Comparison of ENCODE assay signal across 8 cellular contexts in genomic region chr22:42662114-42663021, GRCh38. TPM values are rescaled to one million over a fixed set of nuclear protein-coding genes. Genes with fewer than 3 reads are reported as not detected.
A peak's percentile ranks its signal among the peaks of the same experiment; 100 is the strongest.
DNase-seq lines count a peak whose midpoint lies in the region; ATAC-seq and TF ChIP-seq lines count a peak whose summit lies in the region.

No MANE protein-coding gene starts in this region.

- H3K9ac ChIP-seq in PC-3 (ENCODE audit: low read length) = peak overlapping the region; percentile 51

- no peaks in the 10 kb centered on the region for H4K20me1 ChIP-seq in PC-3 (ENCODE audit: low read length)

- H3K27me3 ChIP-seq in PC-3 (ENCODE audit: low read length) = no peaks in the 10 kb centered on the region

- in situ Hi-C loops in Caki2 (cut with HindIII; ENCODE audit: low pct_unique_long_range_greater_than_20kb, low sequenced_read_pairs) = no loop called here

- H3F3A ChIP-seq in PC-3 (ENCODE audit: low read length, unreplicated experiment) = no peaks in the 10 kb centered on the region

- H3K27me3 Mint-ChIP-seq in activated T-helper 1 cell treated with anti-CD3 and anti-CD28 coated beads, Interleukin-12 subunit alpha, Interleukin-12 subunit beta, Interleukin-2, Interleukin-4 antibody, amounts not matched to agents 30 ng/mL and 10 ng/mL and 1 ng/mL, durations not matched to agents 14 hours and 24 hours and 36 hours (ENCODE audit: insufficient read depth) = peaks cover 13% of the 10 kb centered on the region
- peaks cover 50% of the 10 kb centered on the region for H3K27me3 Mint-ChIP-seq in nephron progenitor cell (ENCODE audit: low read depth, poor library complexity)
- peaks cover 5% of the 10 kb centered on the region for H3K27me3 Mint-ChIP-seq in stimulated activated naive CD8-positive, alpha-beta T cell treated with anti-CD3 and anti-CD28 coated beads, Interleukin-15, Interleukin-2, amounts not matched to agents 100 ng/mL and 50 ng/mL, for 24 hours

- H3K4me3 ChIP-seq in PC-3 (ENCODE audit: low read length) = peak overlapping the region; percentile 75
- H3K4me3 ChIP-seq in fibroblast of the aortic adventitia (ENCODE audit: low read depth, low read length) = peak overlapping the region; percentile 70

- H3K9me2 ChIP-seq in PC-3 (replicated peaks; ENCODE audit: low read length) = no peaks in the 10 kb centered on the region

- CTCF ChIA-PET in HEK293T (lab: Yijun Ruan, JAX) (no interaction called here), PC-3 (lab: Charles Lee) (no interaction called here)

- no peaks in the 10 kb centered on the region for H3K4me1 ChIP-seq in PC-3 (ENCODE audit: insufficient read depth, low read length)

- no peaks in the 10 kb centered on the region for H3K9me3 ChIP-seq in PC-3 (ENCODE audit: low read length)

- no peaks in the 10 kb centered on the region for H3K79me2 ChIP-seq in PC-3 (ENCODE audit: low read length)

- peak; percentile 91 for ATAC-seq in PC-3
- no peak for ATAC-seq in HG02981 (IDR thresholded peaks at IDR 0.05; ENCODE audit: unreplicated experiment)

- no peaks in the 10 kb centered on the region for H3K9me3 Mint-ChIP-seq in activated T-helper 1 cell treated with anti-CD3 and anti-CD28 coated beads, Interleukin-12 subunit alpha, Interleukin-12 subunit beta, Interleukin-2, Interleukin-4 antibody, amounts not matched to agents 30 ng/mL and 10 ng/mL and 1 ng/mL, durations not matched to agents 14 hours and 24 hours and 36 hours
- no peaks in the 10 kb centered on the region for H3K9me3 Mint-ChIP-seq in nephron progenitor cell
- H3K9me3 Mint-ChIP-seq in stimulated activated naive CD8-positive, alpha-beta T cell treated with anti-CD3 and anti-CD28 coated beads, Interleukin-15, Interleukin-2, amounts not matched to agents 100 ng/mL and 50 ng/mL, for 24 hours = no peaks in the 10 kb centered on the region

- H3K4me2 ChIP-seq in PC-3 (ENCODE audit: low read length) = peak overlapping the region; percentile 97

- peak overlapping the region; percentile 99 for H2AFZ ChIP-seq in PC-3 (ENCODE audit: low read length)

- POLR2A ChIA-PET in HEK293T (lab: Yijun Ruan, JAX) (interaction anchor here (1.8 kb wide), 1 partner anchor 48 kb away, joined by 4 read pairs; the partner anchor contains the start of gene POLDIP3), PC-3 (lab: Charles Lee; ENCODE audit: unreplicated experiment) (no interaction called here)

- H3K4me1 Mint-ChIP-seq in activated T-helper 1 cell treated with anti-CD3 and anti-CD28 coated beads, Interleukin-12 subunit alpha, Interleukin-12 subunit beta, Interleukin-2, Interleukin-4 antibody, amounts not matched to agents 30 ng/mL and 10 ng/mL and 1 ng/mL, durations not matched to agents 14 hours and 24 hours and 36 hours (ENCODE audit: low read depth) = no peaks in the 10 kb centered on the region
- H3K4me1 Mint-ChIP-seq in nephron progenitor cell = peaks cover 6% of the 10 kb centered on the region
- peaks cover 9% of the 10 kb centered on the region for H3K4me1 Mint-ChIP-seq in stimulated activated naive CD8-positive, alpha-beta T cell treated with anti-CD3 and anti-CD28 coated beads, Interleukin-15, Interleukin-2, amounts not matched to agents 100 ng/mL and 50 ng/mL, for 24 hours (ENCODE audit: low read depth)

- TSS peak; percentile 56 for BruUV-seq in PC-3 (replicated peaks; lab: Mats Ljungman, UMichigan)

- no peaks in the 10 kb centered on the region for H3K36me3 Mint-ChIP-seq in activated T-helper 1 cell treated with anti-CD3 and anti-CD28 coated beads, Interleukin-12 subunit alpha, Interleukin-12 subunit beta, Interleukin-2, Interleukin-4 antibody, amounts not matched to agents 30 ng/mL and 10 ng/mL and 1 ng/mL, durations not matched to agents 14 hours and 24 hours and 36 hours (ENCODE audit: low read depth)
- H3K36me3 Mint-ChIP-seq in nephron progenitor cell (ENCODE audit: low read depth) = no peaks in the 10 kb centered on the region
- no peaks in the 10 kb centered on the region for H3K36me3 Mint-ChIP-seq in stimulated activated naive CD8-positive, alpha-beta T cell treated with anti-CD3 and anti-CD28 coated beads, Interleukin-15, Interleukin-2, amounts not matched to agents 100 ng/mL and 50 ng/mL, for 24 hours (ENCODE audit: low read depth)

- DNase-seq in Caki2 (ENCODE audit: low read depth) (peak; percentile 68), HEK293T (ENCODE audit: extremely low spot score) (peak; percentile 90), PC-3 (peak; percentile 76), fibroblast of the aortic adventitia (ENCODE audit: low read depth) (peak; percentile 69), nephron progenitor cell (peak; percentile 95)
- DNase-seq in activated T-helper 1 cell treated with anti-CD3 and anti-CD28 coated beads, Interleukin-12 subunit alpha, Interleukin-12 subunit beta, Interleukin-2, Interleukin-4 antibody, amounts not matched to agents 30 ng/mL and 10 ng/mL and 1 ng/mL, durations not matched to agents 14 hours and 24 hours and 36 hours (ENCODE audit: low spot score) = peak; percentile 68

- intact Hi-C loops in PC-3 (cut with micrococcal nuclease) = loop anchor here (1.0 kb wide), 1 partner anchor 158 kb away; no protein-coding TSS in a partner anchor
- intact Hi-C loops in activated T-helper 1 cell treated with anti-CD3 and anti-CD28 coated beads, Interleukin-12 subunit alpha, Interleukin-12 subunit beta, Interleukin-2, Interleukin-4 antibody, amounts not matched to agents 30 ng/mL and 10 ng/mL and 1 ng/mL, durations not matched to agents 14 hours and 24 hours and 36 hours (cut with micrococcal nuclease) = loop anchor here (1.0 to 10.0 kb wide), 3 partner anchors 40 to 432 kb away; no protein-coding TSS in a partner anchor

- TF ChIP-seq CTCF in PC-3 (conservative IDR thresholded peaks at IDR 0.05; ENCODE audit: low read depth, low read length) = peak; percentile 78
- TF ChIP-seq CTCF in fibroblast of the aortic adventitia (IDR thresholded peaks at IDR 0.05; ENCODE audit: insufficient read depth, low read length) = peak; percentile 82
- TF ChIP-seq CTCF in nephron progenitor cell (IDR thresholded peaks at IDR 0.05) = peak; percentile 77

- H3K27ac Mint-ChIP-seq in activated T-helper 1 cell treated with anti-CD3 and anti-CD28 coated beads, Interleukin-12 subunit alpha, Interleukin-12 subunit beta, Interleukin-2, Interleukin-4 antibody, amounts not matched to agents 30 ng/mL and 10 ng/mL and 1 ng/mL, durations not matched to agents 14 hours and 24 hours and 36 hours = no peak overlapping the region
- H3K27ac Mint-ChIP-seq in nephron progenitor cell = no peak overlapping the region
- no peak overlapping the region for H3K27ac Mint-ChIP-seq in stimulated activated naive CD8-positive, alpha-beta T cell treated with anti-CD3 and anti-CD28 coated beads, Interleukin-15, Interleukin-2, amounts not matched to agents 100 ng/mL and 50 ng/mL, for 24 hours

- H3K36me3 ChIP-seq in PC-3 (ENCODE audit: low read depth, low read length) = no peaks in the 10 kb centered on the region

- peak overlapping the region; percentile 69 for H3K4me3 Mint-ChIP-seq in activated T-helper 1 cell treated with anti-CD3 and anti-CD28 coated beads, Interleukin-12 subunit alpha, Interleukin-12 subunit beta, Interleukin-2, Interleukin-4 antibody, amounts not matched to agents 30 ng/mL and 10 ng/mL and 1 ng/mL, durations not matched to agents 14 hours and 24 hours and 36 hours
- peak overlapping the region; percentile 57 for H3K4me3 Mint-ChIP-seq in nephron progenitor cell
- peak overlapping the region; percentile 57 for H3K4me3 Mint-ChIP-seq in stimulated activated naive CD8-positive, alpha-beta T cell treated with anti-CD3 and anti-CD28 coated beads, Interleukin-15, Interleukin-2, amounts not matched to agents 100 ng/mL and 50 ng/mL, for 24 hours

- no peak overlapping the region for H3K27ac ChIP-seq in PC-3 (ENCODE audit: low read length)

TF ChIP-seq in HEK293T, 16 proteins besides CTCF, POLR2A, EP300 and RAD21:
- TF ChIP-seq ELF4 (IDR thresholded peaks at IDR 0.05) = no peak
- peak; percentile 24; the same call in 1 of the 2 replicates for TF ChIP-seq L3MBTL2 (conservative IDR thresholded peaks at IDR 0.05)

RNA-seq across cellular contexts. Expression of gene CYB5R3, which starts 13.2 kb away (rescaled TPM):
- 68.0 and 95.7 TPM in 2 replicates for total RNA-seq in Caki2 (2014; rRNA removed; shearing (Covaris generic); ENCODE audit: low replicate concordance)
- 64.2 and 73.3 TPM in 2 replicates for total RNA-seq in PC-3 (2014; rRNA removed)
- total RNA-seq in activated T-helper 1 cell treated with anti-CD3 and anti-CD28 coated beads, Interleukin-12 subunit alpha, Interleukin-12 subunit beta, Interleukin-2, Interleukin-4 antibody, amounts not matched to agents 30 ng/mL and 10 ng/mL and 1 ng/mL, durations not matched to agents 14 hours and 24 hours and 36 hours = 69.8 and 75.1 TPM in 2 replicates
- total RNA-seq in fibroblast of the aortic adventitia (ENCODE audit: low replicate concordance) = 44.4 and 113 TPM in 2 replicates

RNA-seq across cellular contexts. Expression of gene ATP5MGL, which starts 22.0 kb away (rescaled TPM):
- total RNA-seq in Caki2 (2014; rRNA removed; shearing (Covaris generic); ENCODE audit: low replicate concordance) = not detected in 2 replicates
- total RNA-seq in PC-3 (2014; rRNA removed) (not detected in 2 replicates), fibroblast of the aortic adventitia (ENCODE audit: low replicate concordance) (1.5 and 3.5 TPM in 2 replicates)
- 0.49 TPM in 1 of 2 replicates, not detected in the other for total RNA-seq in activated T-helper 1 cell treated with anti-CD3 and anti-CD28 coated beads, Interleukin-12 subunit alpha, Interleukin-12 subunit beta, Interleukin-2, Interleukin-4 antibody, amounts not matched to agents 30 ng/mL and 10 ng/mL and 1 ng/mL, durations not matched to agents 14 hours and 24 hours and 36 hours

RNA-seq across cellular contexts. Expression of gene POLDIP3, which starts 47.7 kb away (rescaled TPM):
- total RNA-seq in Caki2 (2014; rRNA removed; shearing (Covaris generic); ENCODE audit: low replicate concordance) = 10.9 and 15.7 TPM in 2 replicates
- 32.4 and 47.2 TPM in 2 replicates for total RNA-seq in PC-3 (2014; rRNA removed)
- 77.9 and 87.2 TPM in 2 replicates for total RNA-seq in activated T-helper 1 cell treated with anti-CD3 and anti-CD28 coated beads, Interleukin-12 subunit alpha, Interleukin-12 subunit beta, Interleukin-2, Interleukin-4 antibody, amounts not matched to agents 30 ng/mL and 10 ng/mL and 1 ng/mL, durations not matched to agents 14 hours and 24 hours and 36 hours
- 28.6 and 34.1 TPM in 2 replicates for total RNA-seq in fibroblast of the aortic adventitia (ENCODE audit: low replicate concordance)

RNA-seq across cellular contexts. Expression of gene A4GALT, which starts 58.3 kb away (rescaled TPM):
- total RNA-seq in Caki2 (2014; rRNA removed; shearing (Covaris generic); ENCODE audit: low replicate concordance) = 5.6 and 8.3 TPM in 2 replicates
- total RNA-seq in PC-3 (2014; rRNA removed) (0.63 and 3.2 TPM in 2 replicates), fibroblast of the aortic adventitia (ENCODE audit: low replicate concordance) (18.2 and 22.2 TPM in 2 replicates)
- not detected in 2 replicates for total RNA-seq in activated T-helper 1 cell treated with anti-CD3 and anti-CD28 coated beads, Interleukin-12 subunit alpha, Interleukin-12 subunit beta, Interleukin-2, Interleukin-4 antibody, amounts not matched to agents 30 ng/mL and 10 ng/mL and 1 ng/mL, durations not matched to agents 14 hours and 24 hours and 36 hours
